Comparison of ENCODE assay signal across 10 cellular contexts in genomic region chr5:113518884-113519283, GRCh38.
"Had no signal": no experiment of that assay in that cellular context is flagged by ENCODE, and none has a peak within 500 bp of the region (broad histone marks: within the 10 kb centered on the region; RNA-seq: fewer than 3 reads in every experiment).

No MANE protein-coding gene starts in this region.

- H2AFZ ChIP-seq: GM23338 had no signal

- H3K4me3 ChIP-seq: GM23338 had no signal

- ATAC-seq: GM23338 had no signal

- H3K4me3 Mint-ChIP-seq: GM23338, H9, HFFc6 had no signal

- DNase-seq: H9, HCEC 1CT, HFFc6, IMR-90, KBM-7 had no signal

- H3K9ac ChIP-seq: KMS-11 had no signal

- H3K27ac Mint-ChIP-seq: GM23338, H9, HFFc6 had no signal

- H3K27ac ChIP-seq: HL-60, KMS-11 had no signal

- H3K9me3 Mint-ChIP-seq: GM23338, H9, HFFc6 had no signal

- FAIRE-seq: H1, H54 had no signal

- H3K4me2 ChIP-seq: GM23338, KMS-11 had no signal
